ENCODE assay signal across 1 cellular context in the genomic region with DNA sequence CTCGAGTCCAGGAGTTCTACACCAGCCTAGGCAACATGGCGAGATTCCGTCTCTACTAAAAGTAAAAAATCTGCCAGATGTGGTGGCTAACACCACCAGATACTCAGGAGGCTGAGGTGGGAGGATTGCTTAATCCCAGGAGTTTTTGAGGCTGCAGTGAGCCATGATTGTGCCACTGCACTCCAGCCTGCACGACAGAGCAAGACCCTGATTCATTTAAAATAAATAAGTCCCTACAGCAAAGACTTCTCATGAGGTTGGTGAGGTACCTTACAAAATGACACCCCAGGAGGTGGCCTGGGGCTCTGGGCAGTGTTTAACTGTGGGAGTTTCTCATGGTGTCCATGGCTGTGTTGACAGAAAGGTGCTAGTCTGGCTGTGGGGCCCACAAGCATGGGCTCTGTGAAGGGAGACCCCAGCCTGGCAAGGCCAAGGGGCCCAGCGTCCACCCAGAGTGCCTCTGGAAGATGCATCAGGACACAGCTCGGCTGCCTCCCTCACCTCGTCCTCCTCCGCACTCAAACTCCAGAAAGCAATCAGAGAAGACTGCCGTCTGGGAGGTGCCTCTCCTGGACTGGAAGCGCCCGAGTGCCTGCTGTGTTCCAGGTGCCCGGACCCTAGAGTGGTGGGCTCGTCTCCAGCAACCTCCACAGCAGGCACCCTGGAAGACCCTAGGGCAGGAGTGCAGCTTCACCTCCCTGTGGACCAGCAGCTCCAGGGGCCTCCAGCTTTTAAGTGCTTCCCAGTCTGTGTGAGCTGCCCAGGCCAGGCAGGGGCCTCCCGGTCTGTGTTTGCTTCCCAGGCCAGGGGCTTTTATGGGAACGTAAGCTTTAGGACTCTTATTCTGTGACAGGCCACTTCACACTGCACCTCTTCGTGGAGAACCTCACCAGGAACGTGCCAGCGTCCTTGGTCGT.
TF ChIP-seq lines count a peak whose summit lies in the region.

No MANE protein-coding gene starts in this region.

TF ChIP-seq in HepG2, 621 proteins besides CTCF, POLR2A, EP300 and RAD21 (continued from another document):
- TF ChIP-seq JDP2 (CRISPR knock-in tag; IDR thresholded peaks at IDR 0.05; ENCODE audit: borderline replicate concordance): no peak
- peak; percentile 34; the same call in 1 of the 2 replicates for TF ChIP-seq YEATS4 (CRISPR knock-in tag; IDR thresholded peaks at IDR 0.05; ENCODE audit: borderline replicate concordance)
- TF ChIP-seq, protein P1, sequence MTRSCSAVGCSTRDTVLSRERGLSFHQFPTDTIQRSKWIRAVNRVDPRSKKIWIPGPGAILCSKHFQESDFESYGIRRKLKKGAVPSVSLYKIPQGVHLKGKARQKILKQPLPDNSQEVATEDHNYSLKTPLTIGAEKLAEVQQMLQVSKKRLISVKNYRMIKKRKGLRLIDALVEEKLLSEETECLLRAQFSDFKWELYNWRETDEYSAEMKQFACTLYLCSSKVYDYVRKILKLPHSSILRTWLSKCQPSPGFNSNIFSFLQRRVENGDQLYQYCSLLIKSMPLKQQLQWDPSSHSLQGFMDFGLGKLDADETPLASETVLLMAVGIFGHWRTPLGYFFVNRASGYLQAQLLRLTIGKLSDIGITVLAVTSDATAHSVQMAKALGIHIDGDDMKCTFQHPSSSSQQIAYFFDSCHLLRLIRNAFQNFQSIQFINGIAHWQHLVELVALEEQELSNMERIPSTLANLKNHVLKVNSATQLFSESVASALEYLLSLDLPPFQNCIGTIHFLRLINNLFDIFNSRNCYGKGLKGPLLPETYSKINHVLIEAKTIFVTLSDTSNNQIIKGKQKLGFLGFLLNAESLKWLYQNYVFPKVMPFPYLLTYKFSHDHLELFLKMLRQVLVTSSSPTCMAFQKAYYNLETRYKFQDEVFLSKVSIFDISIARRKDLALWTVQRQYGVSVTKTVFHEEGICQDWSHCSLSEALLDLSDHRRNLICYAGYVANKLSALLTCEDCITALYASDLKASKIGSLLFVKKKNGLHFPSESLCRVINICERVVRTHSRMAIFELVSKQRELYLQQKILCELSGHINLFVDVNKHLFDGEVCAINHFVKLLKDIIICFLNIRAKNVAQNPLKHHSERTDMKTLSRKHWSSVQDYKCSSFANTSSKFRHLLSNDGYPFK (CRISPR knock-in tag; IDR thresholded peaks at IDR 0.05; ENCODE audit: borderline replicate concordance): 0 out of 2 replicates have a peak, but pooled peaks have one; percentile 23
- TF ChIP-seq ZC3H4 (CRISPR knock-in tag; IDR thresholded peaks at IDR 0.05; ENCODE audit: borderline replicate concordance): no peak
- TF ChIP-seq, protein P2, sequence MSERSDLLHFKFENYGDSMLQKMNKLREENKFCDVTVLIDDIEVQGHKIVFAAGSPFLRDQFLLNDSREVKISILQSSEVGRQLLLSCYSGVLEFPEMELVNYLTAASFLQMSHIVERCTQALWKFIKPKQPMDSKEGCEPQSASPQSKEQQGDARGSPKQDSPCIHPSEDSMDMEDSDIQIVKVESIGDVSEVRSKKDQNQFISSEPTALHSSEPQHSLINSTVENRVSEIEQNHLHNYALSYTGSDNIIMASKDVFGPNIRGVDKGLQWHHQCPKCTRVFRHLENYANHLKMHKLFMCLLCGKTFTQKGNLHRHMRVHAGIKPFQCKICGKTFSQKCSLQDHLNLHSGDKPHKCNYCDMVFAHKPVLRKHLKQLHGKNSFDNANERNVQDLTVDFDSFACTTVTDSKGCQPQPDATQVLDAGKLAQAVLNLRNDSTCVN (CRISPR knock-in tag; IDR thresholded peaks at IDR 0.05; ENCODE audit: borderline replicate concordance): no peak
- no peak for TF ChIP-seq ONECUT2 (CRISPR knock-in tag; IDR thresholded peaks at IDR 0.05)
- TF ChIP-seq ZFY (CRISPR knock-in tag; IDR thresholded peaks at IDR 0.05): peak; percentile 30; the same call in 1 of the 2 replicates
- TF ChIP-seq, protein P3, sequence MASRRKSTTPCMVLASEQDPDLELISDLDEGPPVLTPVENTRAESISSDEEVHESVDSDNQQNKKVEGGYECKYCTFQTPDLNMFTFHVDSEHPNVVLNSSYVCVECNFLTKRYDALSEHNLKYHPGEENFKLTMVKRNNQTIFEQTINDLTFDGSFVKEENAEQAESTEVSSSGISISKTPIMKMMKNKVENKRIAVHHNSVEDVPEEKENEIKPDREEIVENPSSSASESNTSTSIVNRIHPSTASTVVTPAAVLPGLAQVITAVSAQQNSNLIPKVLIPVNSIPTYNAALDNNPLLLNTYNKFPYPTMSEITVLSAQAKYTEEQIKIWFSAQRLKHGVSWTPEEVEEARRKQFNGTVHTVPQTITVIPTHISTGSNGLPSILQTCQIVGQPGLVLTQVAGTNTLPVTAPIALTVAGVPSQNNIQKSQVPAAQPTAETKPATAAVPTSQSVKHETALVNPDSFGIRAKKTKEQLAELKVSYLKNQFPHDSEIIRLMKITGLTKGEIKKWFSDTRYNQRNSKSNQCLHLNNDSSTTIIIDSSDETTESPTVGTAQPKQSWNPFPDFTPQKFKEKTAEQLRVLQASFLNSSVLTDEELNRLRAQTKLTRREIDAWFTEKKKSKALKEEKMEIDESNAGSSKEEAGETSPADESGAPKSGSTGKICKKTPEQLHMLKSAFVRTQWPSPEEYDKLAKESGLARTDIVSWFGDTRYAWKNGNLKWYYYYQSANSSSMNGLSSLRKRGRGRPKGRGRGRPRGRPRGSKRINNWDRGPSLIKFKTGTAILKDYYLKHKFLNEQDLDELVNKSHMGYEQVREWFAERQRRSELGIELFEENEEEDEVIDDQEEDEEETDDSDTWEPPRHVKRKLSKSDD (CRISPR knock-in tag; IDR thresholded peaks at IDR 0.05; ENCODE audit: low read depth): no peak
TF ChIP-seq in HepG2: peak in this region for 10.
